In genomic region chr15:96947830-96948229, GRCh38 we compare ENCODE assay signal across 13 cellular contexts.
DNase-seq lines count a peak whose midpoint lies in the region; ATAC-seq and TF ChIP-seq lines count a peak whose summit lies in the region.
"Had no signal": no experiment of that assay in that cellular context is flagged by ENCODE, and none has a peak within 500 bp of the region (broad histone marks: within the 10 kb centered on the region; RNA-seq: fewer than 3 reads in every experiment).

No MANE protein-coding gene starts in this region.

- TF ChIP-seq EP300 in SK-N-SH (IDR thresholded peaks at IDR 0.05; ENCODE audit: borderline replicate concordance in 1 of 2, low read depth in 1 of 2, low read length in 1 of 2), result no peak
- no peak for TF ChIP-seq EP300 in tibial nerve (IDR thresholded peaks at IDR 0.05)

- DNase-seq in SK-N-SH (peak; percentile 10), ecto neural progenitor cell (ENCODE audit: low spot score) (peak; percentile 79), lung microvascular endothelial cell (ENCODE audit: low read depth in 2 of 2) (peak; percentile 2 to 8), tibial nerve (ENCODE audit: low spot score in 2 of 2) (no peak), NCI-H2171 (lab: John Stamatoyannopoulos, UW) (no peak), BE2C (no peak), AG08396 (ENCODE audit: low spot score) (no peak)
- DNase-seq: amniotic stem cell, NCI-H1694 treated with DMSO at 0.1 percent for 48 hours had no signal

- H3K27me3 ChIP-seq in SK-N-SH (ENCODE audit: insufficient read depth) (no peaks in the 10 kb centered on the region), tibial nerve (no peaks in the 10 kb centered on the region), BE2C (peaks cover 25% of the 10 kb centered on the region)

- H3K9me2 ChIP-seq in SK-N-SH, result no peaks in the 10 kb centered on the region

- no peak overlapping the region for H3K9ac ChIP-seq in SK-N-SH

- no peaks in the 10 kb centered on the region for H3K9me3 ChIP-seq in SK-N-SH
- H3K9me3 ChIP-seq in tibial nerve, result no peaks in the 10 kb centered on the region
- no peaks in the 10 kb centered on the region for H3K9me3 ChIP-seq in BE2C
- H3K9me3 ChIP-seq: A549 had no signal

- H4K20me1 ChIP-seq in SK-N-SH (ENCODE audit: insufficient read depth), result no peaks in the 10 kb centered on the region

- H3K4me2 ChIP-seq in SK-N-SH, result no peak overlapping the region
- H3K4me2 ChIP-seq: A549 had no signal

- 10% methylated on average over 33 of the region's 35 CpGs for WGBS in SK-N-SH (ENCODE audit: low lambda C conversion rate)
- WGBS in tibial nerve, 2 donors, result 2% methylated on average over 35 of the region's 35 CpGs

- TF ChIP-seq RAD21 in SK-N-SH (IDR thresholded peaks at IDR 0.05; ENCODE audit: low read length), result no peak

- no peaks in the 10 kb centered on the region for H3K36me3 ChIP-seq in SK-N-SH (replicated peaks in 1 of 2; ENCODE audit: control insufficient read depth in 1 of 2, insufficient read depth in 2 of 2, low read length in 1 of 2)
- no peaks in the 10 kb centered on the region for H3K36me3 ChIP-seq in tibial nerve
- no peaks in the 10 kb centered on the region for H3K36me3 ChIP-seq in BE2C

- no peaks in the 10 kb centered on the region; a peak in 1 of 4 replicates for H3K4me1 ChIP-seq in SK-N-SH (ENCODE audit: control insufficient read depth in 1 of 2, insufficient read depth in 2 of 2, low read depth in 1 of 2, low read length in 1 of 2)
- no peaks in the 10 kb centered on the region for H3K4me1 ChIP-seq in tibial nerve
- H3K4me1 ChIP-seq in BE2C, result no peaks in the 10 kb centered on the region
- H3K4me1 ChIP-seq: A549 had no signal

- H2AFZ ChIP-seq in SK-N-SH (ENCODE audit: low read depth), result no peak overlapping the region

- no peak for ATAC-seq in SK-N-SH treated with all-trans-retinoic acid at 6 μM for 48 hours
- ATAC-seq: A549, left lobe of liver had no signal

- H3K4me3 ChIP-seq in SK-N-SH (ENCODE audit: low read depth in 2 of 2, low read length in 1 of 2), result no peak overlapping the region
- H3K4me3 ChIP-seq in tibial nerve, result peak overlapping the region in 3 of 4 donors; percentile 6 to 52 (median 11)
- no peak overlapping the region for H3K4me3 ChIP-seq in BE2C (ENCODE audit: low read depth, low read length)
- H3K4me3 ChIP-seq: A549 had no signal

- no peak for TF ChIP-seq CTCF in SK-N-SH (IDR thresholded peaks at IDR 0.05)
- no peak for TF ChIP-seq CTCF in tibial nerve (IDR thresholded peaks at IDR 0.05)
- TF ChIP-seq CTCF in BE2C (IDR thresholded peaks at IDR 0.05; ENCODE audit: low read depth, low read length), result no peak

- no peaks in the 10 kb centered on the region for H3K79me2 ChIP-seq in SK-N-SH (ENCODE audit: insufficient read depth)

- CTCF ChIA-PET in SK-N-SH (lab: Yijun Ruan, JAX), result no interaction called here

- TF ChIP-seq POLR2A in tibial nerve (IDR thresholded peaks at IDR 0.05), result no peak

- POLR2A ChIA-PET in SK-N-SH (lab: Yijun Ruan, JAX), result no interaction called here

- H3K27ac ChIP-seq in SK-N-SH (ENCODE audit: low read depth in 2 of 2, low read length in 1 of 2) (no peak overlapping the region), tibial nerve (no peak overlapping the region)
- H3K27ac ChIP-seq: A549, epithelial cell of prostate had no signal

- H3F3A ChIP-seq in SK-N-SH (replicated peaks; ENCODE audit: insufficient read depth), result no peaks in the 10 kb centered on the region

TF ChIP-seq in SK-N-SH, 30 proteins besides CTCF, POLR2A, EP300 and RAD21:
- TF ChIP-seq ELF1 (IDR thresholded peaks at IDR 0.05) (no peak), EZH2phosphoT487 (IDR thresholded peaks at IDR 0.05; ENCODE audit: borderline replicate concordance, low read depth) (no peak), TCF12 (IDR thresholded peaks at IDR 0.05) (no peak), NFIC (IDR thresholded peaks at IDR 0.05; ENCODE audit: borderline replicate concordance) (no peak), CHD2 (IDR thresholded peaks at IDR 0.05; ENCODE audit: low read length, partially characterized antibody) (no peak), TAF1 (IDR thresholded peaks at IDR 0.05; ENCODE audit: borderline replicate concordance, low read depth, low read length) (no peak)

TF ChIP-seq in SK-N-SH treated with all-trans-retinoic acid at 6 μM for 48 hours, 23 proteins besides CTCF, POLR2A, EP300 and RAD21:
- TF ChIP-seq CSRNP3 (CRISPR knock-in tag; IDR thresholded peaks at IDR 0.05) (no peak), ARNTL (CRISPR knock-in tag; IDR thresholded peaks at IDR 0.05; ENCODE audit: borderline replicate concordance, low read depth) (no peak), ZFP3 (CRISPR knock-in tag; IDR thresholded peaks at IDR 0.05) (no peak)
TF ChIP-seq in SK-N-SH treated with all-trans-retinoic acid at 6 μM for 48 hours: peak in this region for 0.

Comparison
In these comparisons a context has a peak if more than half of its experiments do, and no peak if none do; other contexts are left out.
1. DNase-seq: peak in SK-N-SH (single experiment), ecto neural progenitor cell (single experiment) and lung microvascular endothelial cell (2 of 2); none in tibial nerve (0 of 2), NCI-H2171 (single experiment), BE2C (single experiment) and AG08396 (single experiment).
2. H3K4me3 ChIP-seq: peak in tibial nerve (3 of 4); none in SK-N-SH (0 of 2) and BE2C (single experiment).